In the genomic region with DNA sequence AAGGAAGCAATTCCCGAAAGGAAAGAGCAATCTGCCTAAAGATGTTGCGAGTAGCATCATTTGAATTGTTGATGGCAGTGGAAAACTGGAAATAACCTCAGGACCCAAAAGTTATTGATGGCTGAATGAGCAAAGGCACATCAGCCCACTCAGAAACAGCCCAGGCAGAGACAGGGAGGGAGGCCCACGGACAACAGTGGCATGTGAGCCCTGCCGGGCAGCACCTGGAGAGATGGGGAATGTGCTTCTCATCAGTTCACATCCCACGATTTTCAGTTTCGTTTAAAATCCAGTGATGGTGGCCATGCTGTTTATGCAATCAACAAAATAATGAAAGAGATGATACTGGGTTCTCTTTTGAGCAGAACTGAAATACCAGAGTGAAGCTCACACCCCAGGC, we compare ENCODE assay signal across 27 cellular contexts.
"Had no signal": no experiment of that assay in that cellular context is flagged by ENCODE, and none has a peak within 500 bp of the region (broad histone marks: within the 10 kb centered on the region; RNA-seq: fewer than 3 reads in every experiment).

No MANE protein-coding gene starts in this region.

- H3K4me1 ChIP-seq: gastrocnemius medialis, left lung, parathyroid adenoma, prostate gland, right atrium auricular region, suprapubic skin, transverse colon, vagina had no signal

- H3K4me2 ChIP-seq: hepatocyte, smooth muscle cell had no signal

- H3K79me2 ChIP-seq: hepatocyte, parathyroid adenoma had no signal

- H3K27ac ChIP-seq: epithelial cell of prostate, gastrocnemius medialis, hepatocyte, left lung, neutrophil, parathyroid adenoma, prostate gland, right atrium auricular region, suprapubic skin, transverse colon, vagina had no signal

- ATAC-seq: esophagus mucosa; gastrocnemius medialis; left cardiac atrium; left lung; naive thymus-derived CD4-positive, alpha-beta T cell; sciatic nerve; stimulated activated naive CD8-positive, alpha-beta T cell treated with anti-CD3 and anti-CD28 coated beads, Interleukin-15, amount 100 ng/mL, for 72 hours had no signal

- H2AFZ ChIP-seq: hepatocyte, parathyroid adenoma had no signal

- DNase-seq: dorsolateral prefrontal cortex; effector CD4-positive, alpha-beta T cell; foreskin fibroblast; gastrocnemius medialis; left cardiac atrium; left lung; mesenchymal stem cell; midbrain; naive thymus-derived CD4-positive, alpha-beta T cell; stimulated activated CD4-positive, alpha-beta T cell treated with anti-CD3 and anti-CD28 coated beads, Interleukin-12 subunit alpha, Interleukin-12 subunit beta, amount 100 ng/mL, for 4 hours; stimulated activated CD4-positive, alpha-beta T cell treated with anti-CD3 and anti-CD28 coated beads, Interleukin-1b, Interleukin-23, amount 100 ng/mL, for 48 hours; stimulated activated CD4-positive, alpha-beta T cell treated with anti-CD3 and anti-CD28 coated beads, Interleukin-4, amount 100 ng/mL, for 1 hour; stimulated activated CD8-positive, alpha-beta memory T cell treated with anti-CD3 and anti-CD28 coated beads, Interleukin-4, amount 100 ng/mL, for 48 hours; stimulated activated naive CD4-positive, alpha-beta T cell; stimulated activated naive CD8-positive, alpha-beta T cell treated with anti-CD3 and anti-CD28 coated beads, Interleukin-15, amount 100 ng/mL, for 72 hours; transverse colon had no signal

- H3K36me3 ChIP-seq: gastrocnemius medialis, left lung, neutrophil, prostate gland, right atrium auricular region, suprapubic skin, transverse colon, vagina had no signal

- H3K9me3 ChIP-seq: gastrocnemius medialis, left lung, neutrophil, prostate gland, right atrium auricular region, suprapubic skin, transverse colon, vagina had no signal

- H3K4me3 ChIP-seq: dorsolateral prefrontal cortex, gastrocnemius medialis, hepatocyte, left lung, prostate gland, right atrium auricular region, smooth muscle cell, suprapubic skin, transverse colon, vagina had no signal

- H3K9ac ChIP-seq: parathyroid adenoma had no signal

- H3K27me3 ChIP-seq: dorsolateral prefrontal cortex, right atrium auricular region, transverse colon, vagina had no signal
